Comparison of ENCODE assay signal across 21 cellular contexts in genomic region chr10:4672199-4672598, GRCh38.
DNase-seq lines count a peak whose midpoint lies in the region; ATAC-seq and TF ChIP-seq lines count a peak whose summit lies in the region.
"Had no signal": no experiment of that assay in that cellular context is flagged by ENCODE, and none has a peak within 500 bp of the region (broad histone marks: within the 10 kb centered on the region; RNA-seq: fewer than 3 reads in every experiment).

No MANE protein-coding gene starts in this region.

- H3K27me3 ChIP-seq in heart left ventricle = no peaks in the 10 kb centered on the region
- H3K27me3 ChIP-seq in adipocyte (replicated peaks; ENCODE audit: control insufficient read depth, insufficient read depth, low read length) = no peaks in the 10 kb centered on the region
- no peaks in the 10 kb centered on the region for H3K27me3 ChIP-seq in hepatocyte
- no peaks in the 10 kb centered on the region for H3K27me3 ChIP-seq in vagina
- H3K27me3 ChIP-seq: BLaER1 treated with 17β-estradiol and CSF1 and Interleukin-3, amounts not matched to agents 10 nM and 100 nM had no signal

- H3K9me2 ChIP-seq in hepatocyte (replicated peaks; ENCODE audit: insufficient read depth) = no peaks in the 10 kb centered on the region

- H3K36me3 ChIP-seq in heart left ventricle = no peaks in the 10 kb centered on the region
- H3K36me3 ChIP-seq in adipocyte (ENCODE audit: control insufficient read depth, insufficient read depth, low read length, severe bottlenecking) = no peaks in the 10 kb centered on the region
- H3K36me3 ChIP-seq in hepatocyte (replicated peaks; ENCODE audit: insufficient read depth, low read depth) = no peaks in the 10 kb centered on the region
- H3K36me3 ChIP-seq in vagina = no peaks in the 10 kb centered on the region
- H3K36me3 ChIP-seq: BLaER1 treated with 17β-estradiol and CSF1 and Interleukin-3, amounts not matched to agents 10 nM and 100 nM had no signal

- 26 to 48% (median 34%) methylated on average over 1 of the region's 1 CpG for WGBS in heart left ventricle, 4 donors
- 85% methylated on average over 1 of the region's 1 CpG for WGBS in hepatocyte (ENCODE audit: low lambda C conversion rate, missing lambda C conversion rate)

- H3K4me2 ChIP-seq in hepatocyte = no peak overlapping the region
- H3K4me2 ChIP-seq: BLaER1 treated with 17β-estradiol and CSF1 and Interleukin-3, amounts not matched to agents 10 nM and 100 nM had no signal

- peak overlapping the region; percentile 3 for H3K9ac ChIP-seq in adipocyte (ENCODE audit: low read length)
- H3K9ac ChIP-seq: BLaER1 treated with 17β-estradiol and CSF1 and Interleukin-3, amounts not matched to agents 10 nM and 100 nM had no signal

- no peaks in the 10 kb centered on the region for H3K9me3 Mint-ChIP-seq in endothelial cell (ENCODE audit: unreplicated experiment)
- H3K9me3 Mint-ChIP-seq: activated CD4-positive, alpha-beta memory T cell treated with anti-CD3 and anti-CD28 coated beads for 36 hours; activated naive CD4-positive, alpha-beta T cell treated with anti-CD3 and anti-CD28 coated beads, Interleukin-2, amount 10 ng/mL, durations not matched to agents 7 days and 5 days; WTC11 had no signal

- peak in 1 of 4 donors; percentile 39 for ATAC-seq in heart left ventricle
- ATAC-seq in left ventricle myocardium superior = no peak
- no peak for ATAC-seq in HG02759 (IDR thresholded peaks at IDR 0.05; ENCODE audit: unreplicated experiment)
- ATAC-seq: T-cell, WTC11 had no signal

- no peak for TF ChIP-seq POLR2A in heart left ventricle (IDR thresholded peaks at IDR 0.05)
- no peak for TF ChIP-seq POLR2A in vagina (IDR thresholded peaks at IDR 0.05)

- peaks cover 0 to 11% (median 0%) of the 10 kb centered on the region in 12 donors for H3K4me1 ChIP-seq in heart left ventricle
- peaks cover 24% of the 10 kb centered on the region for H3K4me1 ChIP-seq in adipocyte (ENCODE audit: control insufficient read depth, insufficient read depth, low read length)
- H3K4me1 ChIP-seq in hepatocyte (ENCODE audit: insufficient read depth) = no peaks in the 10 kb centered on the region
- peaks cover 4% of the 10 kb centered on the region for H3K4me1 ChIP-seq in vagina
- H3K4me1 ChIP-seq: BLaER1 treated with 17β-estradiol and CSF1 and Interleukin-3, amounts not matched to agents 10 nM and 100 nM had no signal

- peaks cover 0 to 11% (median 3%) of the 10 kb centered on the region in 12 donors for H3K9me3 ChIP-seq in heart left ventricle
- H3K9me3 ChIP-seq in adipocyte (ENCODE audit: control insufficient read depth, low read length) = peaks cover 18% of the 10 kb centered on the region
- H3K9me3 ChIP-seq in hepatocyte (ENCODE audit: low read depth) = no peaks in the 10 kb centered on the region
- no peaks in the 10 kb centered on the region for H3K9me3 ChIP-seq in vagina

- H3K27ac Mint-ChIP-seq in endothelial cell (ENCODE audit: unreplicated experiment) = no peak overlapping the region
- H3K27ac Mint-ChIP-seq: activated CD4-positive, alpha-beta memory T cell treated with anti-CD3 and anti-CD28 coated beads for 36 hours; activated naive CD4-positive, alpha-beta T cell treated with anti-CD3 and anti-CD28 coated beads, Interleukin-2, amount 10 ng/mL, durations not matched to agents 7 days and 5 days; naive B cell; T-cell; WTC11 had no signal

- DNase-seq in heart left ventricle = no peak
- DNase-seq in left ventricle myocardium superior = no peak
- no peak for DNase-seq in adipocyte (ENCODE audit: low read depth)
- no peak for DNase-seq in hepatocyte (ENCODE audit: low spot score)
- DNase-seq in vagina (ENCODE audit: extremely low spot score in 2 of 2) = no peak
- DNase-seq in caudate nucleus (lab: John Stamatoyannopoulos, UW) = no peak
- no peak for DNase-seq in endothelial cell (ENCODE audit: low spot score)
- DNase-seq: activated CD4-positive, alpha-beta memory T cell treated with anti-CD3 and anti-CD28 coated beads for 36 hours; activated naive CD4-positive, alpha-beta T cell treated with anti-CD3 and anti-CD28 coated beads, Interleukin-2, amount 10 ng/mL, durations not matched to agents 7 days and 5 days; cortex of kidney; DMS 273 treated with DMSO at 0.1 percent for 48 hours; naive B cell; NCI-H1694; NCI-H446; NK-92 treated with Interleukin-12 subunit alpha and Interleukin-12 subunit beta, amount 100 ng/mL, for 24 hours; stimulated activated CD8-positive, alpha-beta memory T cell treated with anti-CD3 and anti-CD28 coated beads, Interleukin-4, amount 100 ng/mL, for 48 hours; T-cell had no signal

- intact Hi-C loops in heart left ventricle (cut with DNase I) (no loop called here), left ventricle myocardium superior (cut with micrococcal nuclease) (no loop called here), vagina (cut with DNase I) (no loop called here)

- no peaks in the 10 kb centered on the region for H3K4me1 Mint-ChIP-seq in endothelial cell (ENCODE audit: unreplicated experiment)
- H3K4me1 Mint-ChIP-seq: activated naive CD4-positive, alpha-beta T cell treated with anti-CD3 and anti-CD28 coated beads, Interleukin-2, amount 10 ng/mL, durations not matched to agents 7 days and 5 days; naive B cell; T-cell; WTC11 had no signal

- no peaks in the 10 kb centered on the region for H4K20me1 ChIP-seq in hepatocyte (ENCODE audit: insufficient read depth, poor library complexity, severe bottlenecking)
- H4K20me1 ChIP-seq: BLaER1 treated with 17β-estradiol and CSF1 and Interleukin-3, amounts not matched to agents 10 nM and 100 nM had no signal

- no peaks in the 10 kb centered on the region for H3K27me3 Mint-ChIP-seq in endothelial cell (ENCODE audit: unreplicated experiment)

- H3K79me2 ChIP-seq in hepatocyte = no peaks in the 10 kb centered on the region

- peak overlapping the region in 7 of 12 donors; percentile 12 to 43 (median 35) for H3K4me3 ChIP-seq in heart left ventricle
- H3K4me3 ChIP-seq in adipocyte (ENCODE audit: low read length) = no peak overlapping the region
- no peak overlapping the region for H3K4me3 ChIP-seq in hepatocyte
- H3K4me3 ChIP-seq in vagina = no peak overlapping the region
- H3K4me3 ChIP-seq: BLaER1 treated with 17β-estradiol and CSF1 and Interleukin-3, amounts not matched to agents 10 nM and 100 nM had no signal

- no peak overlapping the region for H2AFZ ChIP-seq in hepatocyte

- H3K4me3 Mint-ChIP-seq in endothelial cell (ENCODE audit: unreplicated experiment) = no peak overlapping the region
- H3K4me3 Mint-ChIP-seq: activated CD4-positive, alpha-beta memory T cell treated with anti-CD3 and anti-CD28 coated beads for 36 hours; activated naive CD4-positive, alpha-beta T cell treated with anti-CD3 and anti-CD28 coated beads, Interleukin-2, amount 10 ng/mL, durations not matched to agents 7 days and 5 days; naive B cell; T-cell; WTC11 had no signal

- no peaks in the 10 kb centered on the region for H3K36me3 Mint-ChIP-seq in endothelial cell (ENCODE audit: low read depth, unreplicated experiment)
- H3K36me3 Mint-ChIP-seq: activated CD4-positive, alpha-beta memory T cell treated with anti-CD3 and anti-CD28 coated beads for 36 hours; activated naive CD4-positive, alpha-beta T cell treated with anti-CD3 and anti-CD28 coated beads, Interleukin-2, amount 10 ng/mL, durations not matched to agents 7 days and 5 days; naive B cell; T-cell; WTC11 had no signal

- H3K27ac ChIP-seq in heart left ventricle (peak overlapping the region in 10 of 12 donors; percentile 8 to 81 (median 48)), hepatocyte (peak overlapping the region; percentile 13), vagina (peak overlapping the region; percentile 42), caudate nucleus (ENCODE audit: low read depth, low read length) (no peak overlapping the region)
- H3K27ac ChIP-seq: 22Rv1; BLaER1 treated with 17β-estradiol and CSF1 and Interleukin-3, amounts not matched to agents 10 nM and 100 nM had no signal

- TF ChIP-seq CTCF in heart left ventricle (IDR thresholded peaks at IDR 0.05) (no peak), hepatocyte (IDR thresholded peaks at IDR 0.05; ENCODE audit: poor library complexity) (no peak), vagina (IDR thresholded peaks at IDR 0.05) (no peak), endothelial cell (IDR thresholded peaks at IDR 0.05; ENCODE audit: unreplicated experiment) (no peak)

Comparison
In these comparisons a context has a peak if more than half of its experiments do, and no peak if none do; other contexts are left out.
1. H3K4me3 ChIP-seq: peak in heart left ventricle (7 of 12); none in adipocyte (single experiment), hepatocyte (single experiment) and vagina (0 of 2).